In the genomic region with DNA sequence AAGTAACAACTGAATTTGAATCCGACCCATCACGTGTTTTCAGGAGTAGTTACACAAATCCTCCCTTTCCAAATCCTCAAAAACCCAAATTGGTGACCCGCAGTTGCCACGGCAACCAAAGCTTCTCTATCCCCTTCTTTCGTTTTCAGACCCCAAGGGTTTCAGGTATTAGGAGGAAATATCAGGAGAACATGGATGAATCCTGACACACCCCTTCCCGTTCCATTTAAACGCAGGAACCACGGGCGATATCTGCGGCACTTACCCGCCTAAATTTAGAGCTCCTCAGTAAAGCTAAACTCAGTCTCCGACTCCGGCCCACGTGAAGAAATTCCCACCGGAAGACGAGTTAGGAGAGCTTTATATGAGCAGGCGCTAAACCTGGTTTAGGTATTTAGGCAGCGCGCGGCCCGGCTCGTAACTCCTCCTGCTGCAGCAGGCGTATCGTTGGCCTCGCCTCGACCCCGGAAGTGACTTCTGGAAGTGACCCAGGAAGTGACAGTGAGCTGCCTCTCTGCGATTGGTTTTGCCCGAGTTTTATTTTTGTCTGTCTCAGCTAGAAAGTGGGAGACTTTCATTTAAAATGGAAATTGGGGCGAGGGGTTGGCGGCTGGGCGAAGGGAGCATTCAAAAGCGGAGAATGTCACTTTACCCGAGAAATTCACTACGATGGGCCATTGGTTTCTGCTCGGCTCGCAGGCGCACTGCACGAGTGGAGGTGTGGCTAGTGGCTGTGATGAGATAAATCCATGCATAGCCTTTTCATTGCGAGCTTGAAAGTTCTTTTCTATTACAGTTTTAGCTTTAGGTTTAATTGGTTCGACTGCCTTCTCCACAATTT, we compare ENCODE assay signal across 1 cellular context.
TF ChIP-seq lines count a peak whose summit lies in the region.

Gene TAF1A (minus strand): TSS at position 472 of the 841 bp plus-strand sequence.

TF ChIP-seq in K562, 482 proteins besides CTCF, POLR2A, EP300 and RAD21 (continued from another document and continues in another):
- TF ChIP-seq, protein P1, sequence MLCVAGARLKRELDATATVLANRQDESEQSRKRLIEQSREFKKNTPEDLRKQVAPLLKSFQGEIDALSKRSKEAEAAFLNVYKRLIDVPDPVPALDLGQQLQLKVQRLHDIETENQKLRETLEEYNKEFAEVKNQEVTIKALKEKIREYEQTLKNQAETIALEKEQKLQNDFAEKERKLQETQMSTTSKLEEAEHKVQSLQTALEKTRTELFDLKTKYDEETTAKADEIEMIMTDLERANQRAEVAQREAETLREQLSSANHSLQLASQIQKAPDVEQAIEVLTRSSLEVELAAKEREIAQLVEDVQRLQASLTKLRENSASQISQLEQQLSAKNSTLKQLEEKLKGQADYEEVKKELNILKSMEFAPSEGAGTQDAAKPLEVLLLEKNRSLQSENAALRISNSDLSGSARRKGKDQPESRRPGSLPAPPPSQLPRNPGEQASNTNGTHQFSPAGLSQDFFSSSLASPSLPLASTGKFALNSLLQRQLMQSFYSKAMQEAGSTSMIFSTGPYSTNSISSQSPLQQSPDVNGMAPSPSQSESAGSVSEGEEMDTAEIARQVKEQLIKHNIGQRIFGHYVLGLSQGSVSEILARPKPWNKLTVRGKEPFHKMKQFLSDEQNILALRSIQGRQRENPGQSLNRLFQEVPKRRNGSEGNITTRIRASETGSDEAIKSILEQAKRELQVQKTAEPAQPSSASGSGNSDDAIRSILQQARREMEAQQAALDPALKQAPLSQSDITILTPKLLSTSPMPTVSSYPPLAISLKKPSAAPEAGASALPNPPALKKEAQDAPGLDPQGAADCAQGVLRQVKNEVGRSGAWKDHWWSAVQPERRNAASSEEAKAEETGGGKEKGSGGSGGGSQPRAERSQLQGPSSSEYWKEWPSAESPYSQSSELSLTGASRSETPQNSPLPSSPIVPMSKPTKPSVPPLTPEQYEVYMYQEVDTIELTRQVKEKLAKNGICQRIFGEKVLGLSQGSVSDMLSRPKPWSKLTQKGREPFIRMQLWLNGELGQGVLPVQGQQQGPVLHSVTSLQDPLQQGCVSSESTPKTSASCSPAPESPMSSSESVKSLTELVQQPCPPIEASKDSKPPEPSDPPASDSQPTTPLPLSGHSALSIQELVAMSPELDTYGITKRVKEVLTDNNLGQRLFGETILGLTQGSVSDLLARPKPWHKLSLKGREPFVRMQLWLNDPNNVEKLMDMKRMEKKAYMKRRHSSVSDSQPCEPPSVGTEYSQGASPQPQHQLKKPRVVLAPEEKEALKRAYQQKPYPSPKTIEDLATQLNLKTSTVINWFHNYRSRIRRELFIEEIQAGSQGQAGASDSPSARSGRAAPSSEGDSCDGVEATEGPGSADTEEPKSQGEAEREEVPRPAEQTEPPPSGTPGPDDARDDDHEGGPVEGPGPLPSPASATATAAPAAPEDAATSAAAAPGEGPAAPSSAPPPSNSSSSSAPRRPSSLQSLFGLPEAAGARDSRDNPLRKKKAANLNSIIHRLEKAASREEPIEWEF (CRISPR knock-in tag; IDR thresholded peaks at IDR 0.05): 0 out of 2 replicates have a peak, but pooled peaks have one; percentile 30
- TF ChIP-seq NFRKB (IDR thresholded peaks at IDR 0.05; ENCODE audit: low read depth) (peak; percentile 58; the same call in 1 of the 2 replicates), E2F8 (IDR thresholded peaks at IDR 0.05; ENCODE audit: low read depth, partially characterized antibody) (peak; percentile 89), ZNF124 (CRISPR knock-in tag; IDR thresholded peaks at IDR 0.05) (no peak), ZNF239 (CRISPR knock-in tag; IDR thresholded peaks at IDR 0.05) (0 out of 2 replicates have a peak, but pooled peaks have one; percentile 28), ZNF696 (CRISPR knock-in tag; conservative IDR thresholded peaks at IDR 0.05) (no peak), BACH1 (tag; IDR thresholded peaks at IDR 0.05) (peak; percentile 22; the same call in 1 of the 2 replicates), GTF2F1 (IDR thresholded peaks at IDR 0.05; ENCODE audit: low read depth, low read length) (no peak), EP400 (IDR thresholded peaks at IDR 0.05) (peak; percentile 94), ZNF445 (CRISPR knock-in tag; IDR thresholded peaks at IDR 0.05; ENCODE audit: low read depth) (no peak), POLR2G (IDR thresholded peaks at IDR 0.05; ENCODE audit: low read depth, low read length) (peak; percentile 77), ZSCAN32 (CRISPR knock-in tag; IDR thresholded peaks at IDR 0.05) (no peak), ZNF707 (CRISPR knock-in tag; conservative IDR thresholded peaks at IDR 0.05) (no peak), NR3C1 (CRISPR knock-in tag; IDR thresholded peaks at IDR 0.05) (no peak), NRF1 (conservative IDR thresholded peaks at IDR 0.05 in 1 of 2, IDR thresholded peaks at IDR 0.05 in 1 of 2) (peak; percentile 72 to 77), RFX1 (IDR thresholded peaks at IDR 0.05) (peak; percentile 90), NR2C2 (CRISPR knock-in tag; IDR thresholded peaks at IDR 0.05) (peak; percentile 97), NR2C2 (tag; IDR thresholded peaks at IDR 0.05) (peak; percentile 100), NCOR1 (IDR thresholded peaks at IDR 0.05) (no peak), ZNF140 (CRISPR knock-in tag; IDR thresholded peaks at IDR 0.05) (no peak), TCF7 (IDR thresholded peaks at IDR 0.05; ENCODE audit: borderline replicate concordance) (no peak), ZNF639 (CRISPR knock-in tag; conservative IDR thresholded peaks at IDR 0.05 in 1 of 2, IDR thresholded peaks at IDR 0.05 in 1 of 2) (no peak), NBN (IDR thresholded peaks at IDR 0.05; ENCODE audit: low read depth) (peak; percentile 33; the same call in 1 of the 2 replicates), ZNF551 (CRISPR knock-in tag; IDR thresholded peaks at IDR 0.05) (no peak)
- TF ChIP-seq, protein P2, sequence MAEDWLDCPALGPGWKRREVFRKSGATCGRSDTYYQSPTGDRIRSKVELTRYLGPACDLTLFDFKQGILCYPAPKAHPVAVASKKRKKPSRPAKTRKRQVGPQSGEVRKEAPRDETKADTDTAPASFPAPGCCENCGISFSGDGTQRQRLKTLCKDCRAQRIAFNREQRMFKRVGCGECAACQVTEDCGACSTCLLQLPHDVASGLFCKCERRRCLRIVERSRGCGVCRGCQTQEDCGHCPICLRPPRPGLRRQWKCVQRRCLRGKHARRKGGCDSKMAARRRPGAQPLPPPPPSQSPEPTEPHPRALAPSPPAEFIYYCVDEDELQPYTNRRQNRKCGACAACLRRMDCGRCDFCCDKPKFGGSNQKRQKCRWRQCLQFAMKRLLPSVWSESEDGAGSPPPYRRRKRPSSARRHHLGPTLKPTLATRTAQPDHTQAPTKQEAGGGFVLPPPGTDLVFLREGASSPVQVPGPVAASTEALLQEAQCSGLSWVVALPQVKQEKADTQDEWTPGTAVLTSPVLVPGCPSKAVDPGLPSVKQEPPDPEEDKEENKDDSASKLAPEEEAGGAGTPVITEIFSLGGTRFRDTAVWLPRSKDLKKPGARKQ (CRISPR knock-in tag; IDR thresholded peaks at IDR 0.05): no peak
- TF ChIP-seq, protein P3, sequence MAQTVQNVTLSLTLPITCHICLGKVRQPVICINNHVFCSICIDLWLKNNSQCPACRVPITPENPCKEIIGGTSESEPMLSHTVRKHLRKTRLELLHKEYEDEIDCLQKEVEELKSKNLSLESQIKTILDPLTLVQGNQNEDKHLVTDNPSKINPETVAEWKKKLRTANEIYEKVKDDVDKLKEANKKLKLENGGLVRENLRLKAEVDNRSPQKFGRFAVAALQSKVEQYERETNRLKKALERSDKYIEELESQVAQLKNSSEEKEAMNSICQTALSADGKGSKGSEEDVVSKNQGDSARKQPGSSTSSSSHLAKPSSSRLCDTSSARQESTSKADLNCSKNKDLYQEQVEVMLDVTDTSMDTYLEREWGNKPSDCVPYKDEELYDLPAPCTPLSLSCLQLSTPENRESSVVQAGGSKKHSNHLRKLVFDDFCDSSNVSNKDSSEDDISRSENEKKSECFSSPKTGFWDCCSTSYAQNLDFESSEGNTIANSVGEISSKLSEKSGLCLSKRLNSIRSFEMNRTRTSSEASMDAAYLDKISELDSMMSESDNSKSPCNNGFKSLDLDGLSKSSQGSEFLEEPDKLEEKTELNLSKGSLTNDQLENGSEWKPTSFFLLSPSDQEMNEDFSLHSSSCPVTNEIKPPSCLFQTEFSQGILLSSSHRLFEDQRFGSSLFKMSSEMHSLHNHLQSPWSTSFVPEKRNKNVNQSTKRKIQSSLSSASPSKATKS (CRISPR knock-in tag; IDR thresholded peaks at IDR 0.05): no peak
- TF ChIP-seq, protein P4, sequence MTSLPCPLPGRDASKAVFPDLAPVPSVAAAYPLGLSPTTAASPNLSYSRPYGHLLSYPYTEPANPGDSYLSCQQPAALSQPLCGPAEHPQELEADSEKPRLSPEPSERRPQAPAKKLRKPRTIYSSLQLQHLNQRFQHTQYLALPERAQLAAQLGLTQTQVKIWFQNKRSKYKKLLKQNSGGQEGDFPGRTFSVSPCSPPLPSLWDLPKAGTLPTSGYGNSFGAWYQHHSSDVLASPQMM (CRISPR knock-in tag; IDR thresholded peaks at IDR 0.05): no peak
- TF ChIP-seq, protein P5, sequence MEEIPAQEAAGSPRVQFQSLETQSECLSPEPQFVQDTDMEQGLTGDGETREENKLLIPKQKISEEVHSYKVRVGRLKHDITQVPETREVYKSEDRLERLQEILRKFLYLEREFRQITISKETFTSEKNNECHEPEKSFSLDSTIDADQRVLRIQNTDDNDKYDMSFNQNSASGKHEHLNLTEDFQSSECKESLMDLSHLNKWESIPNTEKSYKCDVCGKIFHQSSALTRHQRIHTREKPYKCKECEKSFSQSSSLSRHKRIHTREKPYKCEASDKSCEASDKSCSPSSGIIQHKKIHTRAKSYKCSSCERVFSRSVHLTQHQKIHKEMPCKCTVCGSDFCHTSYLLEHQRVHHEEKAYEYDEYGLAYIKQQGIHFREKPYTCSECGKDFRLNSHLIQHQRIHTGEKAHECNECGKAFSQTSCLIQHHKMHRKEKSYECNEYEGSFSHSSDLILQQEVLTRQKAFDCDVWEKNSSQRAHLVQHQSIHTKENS (CRISPR knock-in tag; IDR thresholded peaks at IDR 0.05): no peak
- TF ChIP-seq, protein P6, sequence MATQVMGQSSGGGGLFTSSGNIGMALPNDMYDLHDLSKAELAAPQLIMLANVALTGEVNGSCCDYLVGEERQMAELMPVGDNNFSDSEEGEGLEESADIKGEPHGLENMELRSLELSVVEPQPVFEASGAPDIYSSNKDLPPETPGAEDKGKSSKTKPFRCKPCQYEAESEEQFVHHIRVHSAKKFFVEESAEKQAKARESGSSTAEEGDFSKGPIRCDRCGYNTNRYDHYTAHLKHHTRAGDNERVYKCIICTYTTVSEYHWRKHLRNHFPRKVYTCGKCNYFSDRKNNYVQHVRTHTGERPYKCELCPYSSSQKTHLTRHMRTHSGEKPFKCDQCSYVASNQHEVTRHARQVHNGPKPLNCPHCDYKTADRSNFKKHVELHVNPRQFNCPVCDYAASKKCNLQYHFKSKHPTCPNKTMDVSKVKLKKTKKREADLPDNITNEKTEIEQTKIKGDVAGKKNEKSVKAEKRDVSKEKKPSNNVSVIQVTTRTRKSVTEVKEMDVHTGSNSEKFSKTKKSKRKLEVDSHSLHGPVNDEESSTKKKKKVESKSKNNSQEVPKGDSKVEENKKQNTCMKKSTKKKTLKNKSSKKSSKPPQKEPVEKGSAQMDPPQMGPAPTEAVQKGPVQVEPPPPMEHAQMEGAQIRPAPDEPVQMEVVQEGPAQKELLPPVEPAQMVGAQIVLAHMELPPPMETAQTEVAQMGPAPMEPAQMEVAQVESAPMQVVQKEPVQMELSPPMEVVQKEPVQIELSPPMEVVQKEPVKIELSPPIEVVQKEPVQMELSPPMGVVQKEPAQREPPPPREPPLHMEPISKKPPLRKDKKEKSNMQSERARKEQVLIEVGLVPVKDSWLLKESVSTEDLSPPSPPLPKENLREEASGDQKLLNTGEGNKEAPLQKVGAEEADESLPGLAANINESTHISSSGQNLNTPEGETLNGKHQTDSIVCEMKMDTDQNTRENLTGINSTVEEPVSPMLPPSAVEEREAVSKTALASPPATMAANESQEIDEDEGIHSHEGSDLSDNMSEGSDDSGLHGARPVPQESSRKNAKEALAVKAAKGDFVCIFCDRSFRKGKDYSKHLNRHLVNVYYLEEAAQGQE (CRISPR knock-in tag; IDR thresholded peaks at IDR 0.05; ENCODE audit: low read depth): 0 out of 2 replicates have a peak, but pooled peaks have one; percentile 42
